In the genomic region with DNA sequence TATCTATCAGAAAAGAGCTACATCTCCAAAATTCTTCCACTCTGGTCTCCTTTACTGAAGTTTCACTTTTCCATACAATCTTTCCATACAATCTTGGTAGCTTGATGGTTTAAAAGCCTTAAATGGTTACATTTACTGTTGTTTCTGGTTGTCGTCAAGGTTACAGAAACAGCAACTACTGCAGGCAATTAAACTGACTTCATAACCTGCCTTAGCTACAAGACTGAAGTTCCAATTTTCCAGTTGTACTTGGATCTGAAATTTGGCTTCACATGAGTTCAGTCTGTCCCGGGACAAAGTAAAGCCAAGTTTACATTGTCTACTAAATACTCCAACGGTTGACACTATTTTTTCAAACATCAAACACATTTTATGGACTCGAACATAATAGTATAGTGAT, we compare ENCODE assay signal across 13 cellular contexts.
"Had no signal": no experiment of that assay in that cellular context is flagged by ENCODE, and none has a peak within 500 bp of the region (broad histone marks: within the 10 kb centered on the region; RNA-seq: fewer than 3 reads in every experiment).

No MANE protein-coding gene starts in this region.

- ATAC-seq: psoas muscle; stimulated activated naive CD8-positive, alpha-beta T cell treated with anti-CD3 and anti-CD28 coated beads, Interleukin-15, amount 100 ng/mL, for 72 hours had no signal

- H3K4me1 ChIP-seq: psoas muscle, thyroid gland, uterus had no signal

- H3K36me3 ChIP-seq: brain microvascular endothelial cell, thyroid gland, uterus had no signal

- DNase-seq: activated CD4-positive, alpha-beta T cell treated with anti-CD3 and anti-CD28 coated beads, Interleukin-2, amount 50 U/mL, for 4 hours; activated T-cell treated with anti-CD3 and anti-CD28 coated beads, Interleukin-2, amount 50 U/mL, for 1 hour; brain microvascular endothelial cell; glutamatergic neuron; immature natural killer cell; left cardiac atrium; nephron progenitor cell; psoas muscle; stimulated activated CD4-positive, alpha-beta T cell treated with anti-CD3 and anti-CD28 coated beads, Interleukin-4, amount 100 ng/mL, for 4 hours; stimulated activated naive CD8-positive, alpha-beta T cell treated with anti-CD3 and anti-CD28 coated beads, Interleukin-15, amount 100 ng/mL, for 72 hours; SW 1271; thyroid gland; uterus had no signal

- H3K27me3 ChIP-seq: brain microvascular endothelial cell, thyroid gland, uterus had no signal

- H3K4me3 ChIP-seq: psoas muscle, thyroid gland, uterus had no signal

- H3K9me3 ChIP-seq: psoas muscle, thyroid gland, uterus had no signal
